In the genomic region with DNA sequence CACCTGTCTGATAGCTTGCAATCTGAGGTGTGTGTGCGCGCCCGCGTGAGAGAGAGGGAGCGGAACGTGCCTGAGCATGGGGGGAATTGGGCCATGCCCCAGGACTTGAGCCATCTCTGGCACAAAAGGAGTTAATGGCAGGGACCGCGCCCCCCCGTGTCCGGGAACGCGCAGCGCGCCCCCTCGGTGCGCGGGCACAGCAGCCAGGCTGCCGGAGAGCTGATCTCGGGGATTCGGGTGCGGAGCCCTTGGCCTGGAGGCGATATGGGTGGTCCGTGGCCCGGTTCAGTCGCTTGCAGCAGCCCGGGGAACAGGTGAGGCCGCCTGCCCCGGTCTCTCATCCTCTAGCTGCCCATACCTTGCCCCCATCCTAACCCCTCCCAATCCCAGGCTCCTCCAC, we compare ENCODE assay signal across 9 cellular contexts. TPM values are rescaled to one million over a fixed set of nuclear protein-coding genes. Genes with fewer than 3 reads are reported as not detected.
DNase-seq lines count a peak whose midpoint lies in the region; ATAC-seq and TF ChIP-seq lines count a peak whose summit lies in the region.
"Had no signal": no experiment of that assay in that cellular context is flagged by ENCODE, and none has a peak within 500 bp of the region (broad histone marks: within the 10 kb centered on the region; RNA-seq: fewer than 3 reads in every experiment).

A gene (plus strand): TSS at position 191 of the 400 bp plus-strand sequence. CDS start 2,909 bp downstream, outside the sequence.

- H3K27me3 Mint-ChIP-seq in activated naive CD4-positive, alpha-beta T cell treated with anti-CD3 and anti-CD28 coated beads, Interleukin-2, amount 10 ng/mL, durations not matched to agents 7 days and 5 days, result no peaks in the 10 kb centered on the region
- H3K27me3 Mint-ChIP-seq in chondrocyte (ENCODE audit: low read depth), result no peaks in the 10 kb centered on the region

- 14% methylated on average over 25 of the region's 28 CpGs for WGBS in mesenchymal stem cell

- H3K4me1 ChIP-seq in mesenchymal stem cell (ENCODE audit: control insufficient read depth, insufficient read depth, low read depth, low read length), result peaks cover 13% of the 10 kb centered on the region
- H3K4me1 ChIP-seq in tibial artery, result peaks cover 0 to 34% (median 12%) of the 10 kb centered on the region in 4 donors

- H3K4me2 ChIP-seq in mesenchymal stem cell (ENCODE audit: low read length, poor library complexity, severe bottlenecking), result peak within 1 kb of the TSS; percentile 61

- peaks cover 19% of the 10 kb centered on the region for H3K4me1 Mint-ChIP-seq in activated naive CD4-positive, alpha-beta T cell treated with anti-CD3 and anti-CD28 coated beads, Interleukin-2, amount 10 ng/mL, durations not matched to agents 7 days and 5 days
- peaks cover 16% of the 10 kb centered on the region for H3K4me1 Mint-ChIP-seq in chondrocyte (ENCODE audit: low read depth)

- no peak within 1 kb of the TSS for H4K91ac ChIP-seq in mesenchymal stem cell (ENCODE audit: low read length)

- no peak within 1 kb of the TSS for H3K23ac ChIP-seq in mesenchymal stem cell (ENCODE audit: low read length in 2 of 2)

- no peak within 1 kb of the TSS for H2BK5ac ChIP-seq in mesenchymal stem cell (ENCODE audit: low read depth, low read length, poor library complexity, severe bottlenecking)

- no peak within 1 kb of the TSS for H2BK15ac ChIP-seq in mesenchymal stem cell (ENCODE audit: low read depth, poor library complexity, severe bottlenecking)

- H2AK5ac ChIP-seq in mesenchymal stem cell (ENCODE audit: low read length, severe bottlenecking), result no peak within 1 kb of the TSS

- H3K79me1 ChIP-seq in mesenchymal stem cell (replicated peaks; ENCODE audit: low read length, poor library complexity, severe bottlenecking), result no peaks in the 10 kb centered on the region

- no peaks in the 10 kb centered on the region for H3K9me3 Mint-ChIP-seq in activated naive CD4-positive, alpha-beta T cell treated with anti-CD3 and anti-CD28 coated beads, Interleukin-2, amount 10 ng/mL, durations not matched to agents 7 days and 5 days
- no peaks in the 10 kb centered on the region for H3K9me3 Mint-ChIP-seq in chondrocyte (ENCODE audit: low read depth)

- H3K9ac ChIP-seq in mesenchymal stem cell (ENCODE audit: low read length), result peak within 1 kb of the TSS; percentile 40

- peak within 1 kb of the TSS; percentile 27 for H2AFZ ChIP-seq in mesenchymal stem cell (ENCODE audit: low read depth, low read length)

- CTCF ChIA-PET in activated naive CD4-positive, alpha-beta T cell treated with anti-CD3 and anti-CD28 coated beads, Interleukin-2, amount 10 ng/mL, durations not matched to agents 7 days and 5 days (lab: Charles Lee), result no interaction called here

- no peak within 1 kb of the TSS for H3K4ac ChIP-seq in mesenchymal stem cell (ENCODE audit: low read depth in 1 of 2, low read length in 2 of 2)

- peak within 1 kb of the TSS; percentile 74 for H3K27ac Mint-ChIP-seq in activated naive CD4-positive, alpha-beta T cell treated with anti-CD3 and anti-CD28 coated beads, Interleukin-2, amount 10 ng/mL, durations not matched to agents 7 days and 5 days
- H3K27ac Mint-ChIP-seq in chondrocyte (ENCODE audit: unreplicated experiment), result peak within 1 kb of the TSS; percentile 12

- no peak for TF ChIP-seq CTCF in chondrocyte (IDR thresholded peaks at IDR 0.05)
- no peak for TF ChIP-seq CTCF in tibial artery (IDR thresholded peaks at IDR 0.05)

- peaks cover 14 to 22% of the 10 kb centered on the region in 2 experiments for H3K36me3 ChIP-seq in mesenchymal stem cell (ENCODE audit: control insufficient read depth in 1 of 2, insufficient read depth in 2 of 2, low read depth in 1 of 2, low read length in 2 of 2)
- H3K36me3 ChIP-seq in tibial artery, result peaks cover 0 to 26% (median 14%) of the 10 kb centered on the region in 3 donors

- no peak within 1 kb of the TSS for H3K4me3 Mint-ChIP-seq in activated naive CD4-positive, alpha-beta T cell treated with anti-CD3 and anti-CD28 coated beads, Interleukin-2, amount 10 ng/mL, durations not matched to agents 7 days and 5 days
- peak within 1 kb of the TSS; percentile 60 for H3K4me3 Mint-ChIP-seq in chondrocyte (ENCODE audit: unreplicated experiment)

- no peak within 1 kb of the TSS for H3K27ac ChIP-seq in mesenchymal stem cell (ENCODE audit: low read length, poor library complexity, severe bottlenecking)
- H3K27ac ChIP-seq in tibial artery, result no peak within 1 kb of the TSS

- peak within 1 kb of the TSS; percentile 21 to 49 for H3K18ac ChIP-seq in mesenchymal stem cell (ENCODE audit: low read depth in 1 of 2, low read length in 2 of 2)

- H4K8ac ChIP-seq in mesenchymal stem cell (ENCODE audit: low read length), result peak within 1 kb of the TSS; percentile 28

- ATAC-seq in HG03378 (IDR thresholded peaks at IDR 0.05; ENCODE audit: unreplicated experiment), result no peak

- H3K36me3 Mint-ChIP-seq in activated naive CD4-positive, alpha-beta T cell treated with anti-CD3 and anti-CD28 coated beads, Interleukin-2, amount 10 ng/mL, durations not matched to agents 7 days and 5 days, result peaks cover 12% of the 10 kb centered on the region
- H3K36me3 Mint-ChIP-seq in chondrocyte (ENCODE audit: low read depth), result peaks cover 4% of the 10 kb centered on the region

- H3K27me3 ChIP-seq in mesenchymal stem cell (ENCODE audit: control insufficient read depth in 1 of 2, insufficient read depth in 1 of 2, low read length in 2 of 2) (peaks cover 0 to 15% of the 10 kb centered on the region in 2 experiments), tibial artery (no peaks in the 10 kb centered on the region)

- no peak within 1 kb of the TSS for H3K14ac ChIP-seq in mesenchymal stem cell (ENCODE audit: low read length in 2 of 2)

- DNase-seq in activated naive CD4-positive, alpha-beta T cell treated with anti-CD3 and anti-CD28 coated beads, Interleukin-2, amount 10 ng/mL, durations not matched to agents 7 days and 5 days, result no peak
- DNase-seq in activated naive CD4-positive, alpha-beta T cell treated with anti-CD3 and anti-CD28 coated beads, Interleukin-2, amount 50 U/mL, for 16 hours, result no peak
- DNase-seq in chondrocyte (ENCODE audit: low spot score) (no peak), mesenchymal stem cell (no peak), tibial artery (no peak), NCI-H1694 (lab: John Stamatoyannopoulos, UW) (no peak)
- DNase-seq in stimulated activated CD4-positive, alpha-beta T cell treated with anti-CD3 and anti-CD28 coated beads, Interleukin-4, amount 100 ng/mL, for 24 hours, result no peak
- DNase-seq: T-helper 2 cell had no signal

- H3K4me3 ChIP-seq in mesenchymal stem cell (ENCODE audit: insufficient read depth in 1 of 2, low read depth in 1 of 2, low read length in 2 of 2) (peak within 1 kb of the TSS in 1 of 2 experiments; percentile 63), tibial artery (peak within 1 kb of the TSS; percentile 33 to 42)

- no peaks in the 10 kb centered on the region for H3K9me3 ChIP-seq in mesenchymal stem cell (ENCODE audit: control insufficient read depth, low read length)
- H3K9me3 ChIP-seq in tibial artery, result no peaks in the 10 kb centered on the region

- intact Hi-C loops in tibial artery (cut with DNase I; ENCODE audit: low total_unique reads), result no loop called here

- H2BK12ac ChIP-seq in mesenchymal stem cell (ENCODE audit: low read length in 2 of 2), result no peak within 1 kb of the TSS

- H2BK120ac ChIP-seq in mesenchymal stem cell (ENCODE audit: low read depth, low read length), result no peak within 1 kb of the TSS

RNA-seq across cellular contexts. Expression of the gene that starts here (rescaled TPM):
- total RNA-seq in chondrocyte, result 0.52 to 1.1 TPM (median 0.87 TPM) in 3 replicates
- polyA plus RNA-seq in mesenchymal stem cell (2013, experiment 1 of 2), result 0.50 TPM
- polyA plus RNA-seq in mesenchymal stem cell (2013, experiment 2 of 2), result 0.42 TPM
